1 cellular context compared by ENCODE assay signal in the genomic region with DNA sequence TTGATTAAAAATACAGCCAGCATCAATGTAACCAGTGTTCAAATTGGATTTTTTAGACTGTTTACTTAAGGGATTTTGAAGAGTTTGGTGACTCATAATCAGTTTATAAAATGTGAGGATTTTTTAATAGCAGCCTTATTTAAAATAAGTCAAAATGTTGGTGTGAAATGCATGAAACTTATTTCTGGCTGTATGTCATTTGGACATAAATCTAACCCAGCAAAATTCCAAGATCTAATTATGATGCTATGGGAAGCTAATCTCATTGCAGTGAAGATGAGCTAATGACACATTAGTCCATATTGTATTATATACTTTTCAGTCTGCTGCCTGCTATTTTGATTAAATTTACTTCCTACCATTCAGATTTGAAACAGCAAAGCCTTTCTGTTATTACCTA.
TF ChIP-seq lines count a peak whose summit lies in the region.

No MANE protein-coding gene starts in this region.

TF ChIP-seq in WTC11, 78 proteins besides CTCF, POLR2A, EP300 and RAD21 (continued from another document):
- TF ChIP-seq FOXP1 (CRISPR knock-in tag; IDR thresholded peaks at IDR 0.05; ENCODE audit: borderline replicate concordance) (no peak), USF2 (CRISPR knock-in tag; IDR thresholded peaks at IDR 0.05) (no peak), OVOL2 (CRISPR knock-in tag; IDR thresholded peaks at IDR 0.05; ENCODE audit: borderline replicate concordance) (no peak), ZBTB21 (CRISPR knock-in tag; IDR thresholded peaks at IDR 0.05; ENCODE audit: borderline replicate concordance) (no peak), PREB (CRISPR knock-in tag; IDR thresholded peaks at IDR 0.05; ENCODE audit: borderline replicate concordance) (no peak)
- TF ChIP-seq, protein P1, sequence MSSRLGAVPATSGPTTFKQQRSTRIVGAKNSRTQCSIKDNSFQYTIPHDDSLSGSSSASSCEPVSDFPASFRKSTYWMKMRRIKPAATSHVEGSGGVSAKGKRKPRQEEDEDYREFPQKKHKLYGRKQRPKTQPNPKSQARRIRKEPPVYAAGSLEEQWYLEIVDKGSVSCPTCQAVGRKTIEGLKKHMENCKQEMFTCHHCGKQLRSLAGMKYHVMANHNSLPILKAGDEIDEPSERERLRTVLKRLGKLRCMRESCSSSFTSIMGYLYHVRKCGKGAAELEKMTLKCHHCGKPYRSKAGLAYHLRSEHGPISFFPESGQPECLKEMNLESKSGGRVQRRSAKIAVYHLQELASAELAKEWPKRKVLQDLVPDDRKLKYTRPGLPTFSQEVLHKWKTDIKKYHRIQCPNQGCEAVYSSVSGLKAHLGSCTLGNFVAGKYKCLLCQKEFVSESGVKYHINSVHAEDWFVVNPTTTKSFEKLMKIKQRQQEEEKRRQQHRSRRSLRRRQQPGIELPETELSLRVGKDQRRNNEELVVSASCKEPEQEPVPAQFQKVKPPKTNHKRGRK (CRISPR knock-in tag; IDR thresholded peaks at IDR 0.05; ENCODE audit: borderline replicate concordance): no peak
